8 cellular contexts compared by ENCODE assay signal in the genomic region with DNA sequence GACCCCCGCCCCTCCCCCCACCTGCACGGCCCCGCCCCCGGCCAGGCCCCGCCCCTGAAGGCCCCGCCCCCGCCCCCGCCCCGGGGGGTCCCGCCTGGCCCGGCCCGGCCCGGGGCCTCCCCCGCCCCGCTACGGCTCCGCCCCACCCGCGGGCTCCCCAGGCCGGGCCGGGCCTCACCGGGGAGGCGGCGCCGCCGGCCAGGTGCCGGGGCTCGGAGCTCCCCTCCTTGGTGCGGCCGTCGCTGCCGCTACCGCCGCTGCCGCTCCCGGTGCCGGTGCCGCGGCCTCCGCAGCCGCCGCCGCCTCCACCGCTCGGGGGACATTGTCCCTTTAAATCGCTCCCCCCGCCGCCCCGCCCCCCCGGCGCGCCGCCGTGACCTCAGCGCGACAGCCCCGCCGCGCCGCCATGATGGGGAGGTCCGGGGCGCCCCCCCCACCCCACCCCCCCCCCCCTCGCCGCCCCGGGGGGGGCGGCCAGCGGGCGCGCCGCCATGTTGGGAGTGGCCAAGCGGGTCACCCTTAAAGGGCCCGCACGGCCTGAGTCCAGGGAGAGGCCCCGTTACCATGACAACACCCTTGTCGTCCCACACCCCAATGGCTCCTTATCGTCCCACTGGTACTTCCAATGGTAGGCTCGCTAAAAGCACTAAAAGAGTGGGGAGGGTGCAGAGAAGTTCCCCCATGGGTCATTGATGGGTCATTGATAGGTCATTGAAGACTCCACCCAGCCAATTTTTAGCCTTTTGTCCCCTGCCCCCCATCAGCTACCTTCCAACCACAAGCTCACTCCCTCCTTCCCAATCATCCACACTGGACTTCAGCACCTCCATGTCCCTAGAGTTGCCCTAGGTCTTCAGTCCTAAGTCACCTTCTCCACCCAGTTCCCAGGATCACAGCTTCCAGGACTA. TPM values are rescaled to one million over a fixed set of nuclear protein-coding genes. Genes with fewer than 3 reads are reported as not detected.
DNase-seq lines count a peak whose midpoint lies in the region; ATAC-seq and TF ChIP-seq lines count a peak whose summit lies in the region.

A gene with protein sequence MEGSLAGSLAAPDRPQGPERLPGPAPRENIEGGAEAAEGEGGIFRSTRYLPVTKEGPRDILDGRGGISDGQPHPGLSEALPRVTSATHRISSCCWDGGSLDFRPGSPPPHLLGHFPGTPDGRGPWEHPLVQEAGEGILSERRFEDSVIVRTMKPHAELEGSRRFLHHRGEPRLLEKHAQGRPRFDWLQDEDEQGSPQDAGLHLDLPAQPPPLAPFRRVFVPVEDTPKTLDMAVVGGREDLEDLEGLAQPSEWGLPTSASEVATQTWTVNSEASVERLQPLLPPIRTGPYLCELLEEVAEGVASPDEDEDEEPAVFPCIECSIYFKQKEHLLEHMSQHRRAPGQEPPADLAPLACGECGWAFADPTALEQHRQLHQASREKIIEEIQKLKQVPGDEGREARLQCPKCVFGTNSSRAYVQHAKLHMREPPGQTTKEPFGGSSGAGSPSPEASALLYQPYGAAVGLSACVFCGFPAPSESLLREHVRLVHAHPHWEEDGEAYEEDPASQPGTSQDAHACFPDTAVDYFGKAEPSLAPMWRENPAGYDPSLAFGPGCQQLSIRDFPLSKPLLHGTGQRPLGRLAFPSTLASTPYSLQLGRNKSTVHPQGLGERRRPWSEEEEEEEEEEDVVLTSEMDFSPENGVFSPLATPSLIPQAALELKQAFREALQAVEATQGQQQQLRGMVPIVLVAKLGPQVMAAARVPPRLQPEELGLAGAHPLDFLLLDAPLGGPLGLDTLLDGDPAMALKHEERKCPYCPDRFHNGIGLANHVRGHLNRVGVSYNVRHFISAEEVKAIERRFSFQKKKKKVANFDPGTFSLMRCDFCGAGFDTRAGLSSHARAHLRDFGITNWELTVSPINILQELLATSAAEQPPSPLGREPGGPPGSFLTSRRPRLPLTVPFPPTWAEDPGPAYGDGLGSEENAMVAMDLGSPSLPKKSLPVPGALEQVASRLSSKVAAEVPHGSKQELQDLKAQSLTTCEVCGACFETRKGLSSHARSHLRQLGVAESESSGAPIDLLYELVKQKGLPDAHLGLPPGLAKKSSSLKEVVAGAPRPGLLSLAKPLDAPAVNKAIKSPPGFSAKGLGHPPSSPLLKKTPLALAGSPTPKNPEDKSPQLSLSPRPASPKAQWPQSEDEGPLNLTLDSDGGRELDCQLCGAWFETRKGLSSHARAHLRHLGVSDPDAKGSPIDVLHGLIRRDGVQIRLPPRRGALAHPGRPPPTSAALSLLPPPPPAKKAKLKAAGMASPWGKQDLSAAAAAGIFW (N-terminal part only) (minus strand): TSS at position 337 of the 908 bp plus-strand sequence. CDS start 1,649 bp downstream, outside the sequence.

- no peaks in the 10 kb centered on the region for H3K9me3 ChIP-seq in HUES6 (ENCODE audit: control insufficient read depth, insufficient read depth, low read depth, low read length)
- no peaks in the 10 kb centered on the region for H3K9me3 ChIP-seq in T-helper 17 cell (ENCODE audit: control insufficient read depth, low read length, poor library complexity, severe bottlenecking)
- H3K9me3 ChIP-seq in tibial nerve = no peaks in the 10 kb centered on the region

- peak within 1 kb of the TSS; percentile 32 for H3K27ac Mint-ChIP-seq in T-helper 17 cell

- H3K4me1 ChIP-seq in HUES6 (ENCODE audit: control insufficient read depth, insufficient read depth, low read length) (peaks cover 15% of the 10 kb centered on the region; the same call in 1 of the 2 replicates), tibial nerve (peaks cover 0 to 37% (median 17%) of the 10 kb centered on the region in 4 donors)

- TF ChIP-seq POLR2A in tibial nerve (IDR thresholded peaks at IDR 0.05) = no peak

- H3K27me3 ChIP-seq in HUES6 (ENCODE audit: control insufficient read depth, insufficient read depth, low read length) = peaks cover 23% of the 10 kb centered on the region
- H3K27me3 ChIP-seq in tibial nerve = peaks cover 0 to 15% of the 10 kb centered on the region in 2 donors

- H3K4me3 ChIP-seq in HUES6 (ENCODE audit: low read depth, low read length) (peak within 1 kb of the TSS; percentile 62), tibial nerve (peak within 1 kb of the TSS; percentile 69 to 90 (median 73))

- peaks cover 18% of the 10 kb centered on the region for H3K4me1 Mint-ChIP-seq in T-helper 17 cell

- DNase-seq in NCI-H446 (lab: John Stamatoyannopoulos, UW) (peak; percentile 35 to 79), NCI-H446 treated with DMSO at 0.1 percent for 48 hours (lab: John Stamatoyannopoulos, UW) (no peak), T-helper 17 cell (peak; percentile 76 to 81 (median 79)), left cardiac atrium (peak; percentile 91), posterior vena cava (ENCODE audit: low spot score) (peak; percentile 96), tibial nerve (ENCODE audit: low spot score in 2 of 2) (peak; percentile 81 to 82)

- TF ChIP-seq EP300 in tibial nerve (IDR thresholded peaks at IDR 0.05) = peak in 1 of 2 donors; percentile 23

- no peaks in the 10 kb centered on the region for H3K27me3 Mint-ChIP-seq in T-helper 17 cell

- H3K27ac ChIP-seq in HUES6 (ENCODE audit: low read depth, low read length) (no peak within 1 kb of the TSS), adipose tissue (ENCODE audit: low read depth, low read length) (no peak within 1 kb of the TSS), tibial nerve (peak within 1 kb of the TSS; percentile 70 to 86 (median 80))

- peaks cover 4% of the 10 kb centered on the region for H3K36me3 Mint-ChIP-seq in T-helper 17 cell (ENCODE audit: low read depth)

- H3K9ac ChIP-seq in HUES6 (ENCODE audit: low read length) = no peak within 1 kb of the TSS

- ATAC-seq in T-helper 17 cell (peak; percentile 88), left cardiac atrium (peak; percentile 7 to 53)

- 3 to 4% (median 3%) methylated on average over 11 to 72 of the region's 77 CpGs for WGBS in adipose tissue, 3 donors
- 4 to 6% methylated on average over 17 to 22 of the region's 77 CpGs for WGBS in tibial nerve, 2 donors

- TF ChIP-seq CTCF in tibial nerve (IDR thresholded peaks at IDR 0.05) = peak in 1 of 5 experiments; percentile 13

- peak within 1 kb of the TSS; percentile 86 for H3K4me3 Mint-ChIP-seq in T-helper 17 cell

- no peaks in the 10 kb centered on the region for H3K36me3 ChIP-seq in HUES6 (ENCODE audit: control insufficient read depth, insufficient read depth, low read length)
- H3K36me3 ChIP-seq in tibial nerve = peaks cover 0 to 20% (median 0%) of the 10 kb centered on the region in 3 donors

- intact Hi-C loops in left cardiac atrium (cut with DNase I) = loop anchor here (10.0 kb wide), 1 partner anchor 105 kb away; no protein-coding TSS in a partner anchor
- intact Hi-C loops in posterior vena cava (cut with DNase I) = no loop called here

RNA-seq across cellular contexts. Expression of the gene that starts here (rescaled TPM):
- total RNA-seq in T-helper 17 cell (10 to 100 TPM; 17.1 to 19.2 TPM), left cardiac atrium (10 to 100 TPM; 26.9 to 28.7 TPM), posterior vena cava (10 to 100 TPM; 33.2 to 44.2 TPM), tibial nerve (100 to 1,000 TPM in 1 of 4 donors, 10 to 100 TPM in 3; 31.5 to 108 (median 46.3) TPM)
- polyA plus RNA-seq in adipose tissue = 10 to 100 TPM; 15.3 to 37.3 (median 22.3) TPM

Comparison
In these comparisons a context has a peak if more than half of its experiments do, and no peak if none do; other contexts are left out.
1. H3K27ac ChIP-seq: peak in tibial nerve (4 of 4); none in HUES6 (single experiment) and adipose tissue (single experiment).
2. intact Hi-C loops: an anchor here in left cardiac atrium (10.0 kb wide); none called in posterior vena cava.